In the genomic region with DNA sequence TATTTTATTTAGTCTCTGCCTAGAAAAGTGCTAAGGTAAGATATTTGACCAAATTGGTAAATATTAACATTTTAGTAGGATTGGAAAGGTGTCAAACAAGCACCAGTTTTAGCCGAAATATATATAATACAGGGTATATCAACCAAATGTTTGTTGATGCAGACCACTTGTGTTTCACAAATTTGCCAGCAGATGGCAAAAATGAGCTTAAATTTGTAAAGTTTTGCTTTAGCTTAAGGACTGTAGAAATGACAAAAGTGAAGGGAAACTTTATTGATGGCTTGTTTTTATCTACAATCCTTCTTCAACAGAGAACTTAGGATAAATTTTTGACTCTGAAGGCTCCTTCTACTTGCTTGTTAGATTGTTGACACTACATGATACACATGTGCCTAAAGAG, we compare ENCODE assay signal across 2 cellular contexts.
A peak's percentile ranks its signal among the peaks of the same experiment; 100 is the strongest.
TF ChIP-seq lines count a peak whose summit lies in the region.

No MANE protein-coding gene starts in this region.

TF ChIP-seq in GM12878, 131 proteins besides CTCF, POLR2A, EP300 and RAD21:
- TF ChIP-seq SMC3 (IDR thresholded peaks at IDR 0.05; ENCODE audit: borderline replicate concordance, low read length), result peak; percentile 66; the same call in 1 of the 2 replicates
- TF ChIP-seq, protein P1, sequence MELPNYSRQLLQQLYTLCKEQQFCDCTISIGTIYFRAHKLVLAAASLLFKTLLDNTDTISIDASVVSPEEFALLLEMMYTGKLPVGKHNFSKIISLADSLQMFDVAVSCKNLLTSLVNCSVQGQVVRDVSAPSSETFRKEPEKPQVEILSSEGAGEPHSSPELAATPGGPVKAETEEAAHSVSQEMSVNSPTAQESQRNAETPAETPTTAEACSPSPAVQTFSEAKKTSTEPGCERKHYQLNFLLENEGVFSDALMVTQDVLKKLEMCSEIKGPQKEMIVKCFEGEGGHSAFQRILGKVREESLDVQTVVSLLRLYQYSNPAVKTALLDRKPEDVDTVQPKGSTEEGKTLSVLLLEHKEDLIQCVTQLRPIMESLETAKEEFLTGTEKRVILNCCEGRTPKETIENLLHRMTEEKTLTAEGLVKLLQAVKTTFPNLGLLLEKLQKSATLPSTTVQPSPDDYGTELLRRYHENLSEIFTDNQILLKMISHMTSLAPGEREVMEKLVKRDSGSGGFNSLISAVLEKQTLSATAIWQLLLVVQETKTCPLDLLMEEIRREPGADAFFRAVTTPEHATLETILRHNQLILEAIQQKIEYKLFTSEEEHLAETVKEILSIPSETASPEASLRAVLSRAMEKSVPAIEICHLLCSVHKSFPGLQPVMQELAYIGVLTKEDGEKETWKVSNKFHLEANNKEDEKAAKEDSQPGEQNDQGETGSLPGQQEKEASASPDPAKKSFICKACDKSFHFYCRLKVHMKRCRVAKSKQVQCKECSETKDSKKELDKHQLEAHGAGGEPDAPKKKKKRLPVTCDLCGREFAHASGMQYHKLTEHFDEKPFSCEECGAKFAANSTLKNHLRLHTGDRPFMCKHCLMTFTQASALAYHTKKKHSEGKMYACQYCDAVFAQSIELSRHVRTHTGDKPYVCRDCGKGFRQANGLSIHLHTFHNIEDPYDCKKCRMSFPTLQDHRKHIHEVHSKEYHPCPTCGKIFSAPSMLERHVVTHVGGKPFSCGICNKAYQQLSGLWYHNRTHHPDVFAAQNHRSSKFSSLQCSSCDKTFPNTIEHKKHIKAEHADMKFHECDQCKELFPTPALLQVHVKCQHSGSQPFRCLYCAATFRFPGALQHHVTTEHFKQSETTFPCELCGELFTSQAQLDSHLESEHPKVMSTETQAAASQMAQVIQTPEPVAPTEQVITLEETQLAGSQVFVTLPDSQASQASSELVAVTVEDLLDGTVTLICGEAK (IDR thresholded peaks at IDR 0.05; ENCODE audit: borderline replicate concordance), result peak; percentile 93
- no peak for TF ChIP-seq MEF2B (IDR thresholded peaks at IDR 0.05; ENCODE audit: partially characterized antibody, poor library complexity, severe bottlenecking)

TF ChIP-seq in HepG2, 621 proteins besides CTCF, POLR2A, EP300 and RAD21:
- TF ChIP-seq, protein P1 (IDR thresholded peaks at IDR 0.05), result peak; percentile 56
- TF ChIP-seq, protein P1 (CRISPR knock-in tag; IDR thresholded peaks at IDR 0.05), result no peak
- no peak for TF ChIP-seq ELF4 (CRISPR knock-in tag; IDR thresholded peaks at IDR 0.05; ENCODE audit: borderline replicate concordance)
- TF ChIP-seq STAG1 (CRISPR knock-in tag; IDR thresholded peaks at IDR 0.05), result peak; percentile 31; the same call in 1 of the 2 replicates
- peak; percentile 57; the same call in 1 of the 2 replicates for TF ChIP-seq SMC3 (IDR thresholded peaks at IDR 0.05; ENCODE audit: low read length)
